In the genomic region with DNA sequence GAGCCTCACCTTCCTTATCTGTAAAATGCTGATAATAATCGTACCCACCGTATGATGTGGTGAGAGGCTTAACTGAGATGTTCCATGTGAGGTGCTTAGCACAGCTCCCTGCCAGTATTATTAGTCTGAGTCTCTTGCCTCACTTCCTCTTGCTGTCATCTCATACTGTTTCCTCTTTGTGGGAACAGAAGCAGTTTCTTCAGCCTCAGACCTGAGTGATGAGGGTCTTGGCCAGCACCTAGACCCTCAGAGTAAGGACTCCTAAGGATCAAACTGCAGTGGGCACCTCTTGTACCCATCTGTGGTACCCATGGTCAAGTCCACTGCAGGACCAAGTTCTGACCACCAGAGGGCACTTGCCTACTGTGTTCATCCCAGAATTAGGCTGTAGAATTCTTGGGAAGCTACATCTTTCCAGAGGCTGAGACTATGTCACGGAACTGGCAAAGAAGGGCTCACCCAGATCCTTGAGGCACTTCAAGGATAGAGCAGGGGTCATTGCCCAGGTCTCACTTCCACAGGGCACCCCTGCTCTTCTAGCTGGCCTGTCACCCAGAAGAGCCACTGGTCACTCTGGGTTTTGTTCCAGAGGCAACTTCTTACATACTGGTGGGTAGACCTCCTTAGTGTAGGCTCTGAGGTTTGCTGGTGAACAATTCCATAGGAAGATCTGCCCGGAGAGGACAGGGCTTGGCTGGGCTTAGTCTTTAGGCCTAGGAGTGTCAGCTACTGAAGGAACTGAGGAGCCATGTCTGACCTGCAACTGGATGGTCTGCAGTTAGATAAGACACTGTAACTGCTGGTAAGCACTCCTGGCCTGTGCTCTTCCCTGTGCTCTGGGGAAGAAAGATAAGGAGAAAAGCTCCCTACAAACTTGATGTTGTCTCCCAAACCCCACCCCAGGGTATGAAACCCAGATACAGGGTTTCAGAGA, we compare ENCODE assay signal across 8 cellular contexts. TPM values are rescaled to one million over a fixed set of nuclear protein-coding genes. Genes with fewer than 3 reads are reported as not detected.
DNase-seq lines count a peak whose midpoint lies in the region; ATAC-seq and TF ChIP-seq lines count a peak whose summit lies in the region.

No MANE protein-coding gene starts in this region.

- TF ChIP-seq CTCF in 22Rv1 (IDR thresholded peaks at IDR 0.05) (peak; percentile 89), GM12873 (IDR thresholded peaks at IDR 0.05; ENCODE audit: insufficient read depth, low read depth, low read length, missing control alignments) (peak; percentile 96), right lobe of liver (IDR thresholded peaks at IDR 0.05) (peak; percentile 91 to 94 (median 92))

- no peaks in the 10 kb centered on the region for H3K9me3 ChIP-seq in right lobe of liver

- intact Hi-C loops in right lobe of liver (cut with DNase I), result loop anchor here (10.0 kb wide), 2 partner anchors 147 to 157 kb away; no protein-coding TSS in a partner anchor

- no peak overlapping the region for H3K4me3 ChIP-seq in right lobe of liver

- DNase-seq in NCI-H2196 treated with DMSO at 0.1 percent for 48 hours (lab: John Stamatoyannopoulos, UW; ENCODE audit: unreplicated experiment), result peak; percentile 6
- DNase-seq in activated CD4-positive, alpha-beta T cell treated with anti-CD3 and anti-CD28 coated beads for 1 hour, result peak; percentile 15
- DNase-seq in dermis blood vessel endothelial cell, result peak; percentile 81
- peak in 2 of 3 donors; percentile 70 for DNase-seq in right lobe of liver
- DNase-seq in stimulated activated CD8-positive, alpha-beta memory T cell treated with anti-CD3 and anti-CD28 coated beads, Interleukin-12 subunit alpha, Interleukin-12 subunit beta, amount 100 ng/mL, for 1 hour (ENCODE audit: low read depth), result peak; percentile 20

- H3K36me3 ChIP-seq in right lobe of liver, result no peaks in the 10 kb centered on the region

- ATAC-seq in right lobe of liver, result peak; percentile 76 to 82 (median 78)
- ATAC-seq in GM21786 (IDR thresholded peaks at IDR 0.05; ENCODE audit: unreplicated experiment), result no peak

- H3K27me3 ChIP-seq in right lobe of liver, result no peaks in the 10 kb centered on the region

- WGBS in right lobe of liver (ENCODE audit: insufficient coverage, low coverage, low lambda C conversion rate, missing lambda C conversion rate), result 15% methylated on average over 3 of the region's 4 CpGs

- no peak overlapping the region for H3K27ac ChIP-seq in 22Rv1
- no peak overlapping the region for H3K27ac ChIP-seq in right lobe of liver

- no peak for TF ChIP-seq POLR2A in right lobe of liver (IDR thresholded peaks at IDR 0.05)

- peaks cover 0 to 16% (median 7%) of the 10 kb centered on the region in 4 donors for H3K4me1 ChIP-seq in right lobe of liver

RNA-seq across cellular contexts. Expression of gene SGK2, which starts 20.6 kb away (rescaled TPM):
- total RNA-seq in dermis blood vessel endothelial cell, result 0.23 and 0.34 TPM in 2 replicates
- 10 to 100 TPM; 47.3 to 80.2 (median 66.9) TPM for total RNA-seq in right lobe of liver

RNA-seq across cellular contexts. Expression of gene L3MBTL1, which starts 30.7 kb away (rescaled TPM):
- total RNA-seq in dermis blood vessel endothelial cell, result 2.4 and 8.2 TPM in 2 replicates
- total RNA-seq in right lobe of liver, result 1 to 10 TPM; 1.2 to 3.2 (median 2.4) TPM

RNA-seq across cellular contexts. Expression of gene IFT52, which starts 52.5 kb away (rescaled TPM):
- total RNA-seq in dermis blood vessel endothelial cell (23.0 and 24.3 TPM in 2 replicates), right lobe of liver (1 to 10 TPM; 3.4 to 6.0 (median 4.1) TPM)

Comparison
In these comparisons a context has a peak if more than half of its experiments do, and no peak if none do; other contexts are left out.
1. DNase-seq: peak in every context shown above with its lines; median percentile 81 in dermis blood vessel endothelial cell; 70 in right lobe of liver; 20 in stimulated activated CD8-positive, alpha-beta memory T cell treated with anti-CD3 and anti-CD28 coated beads, Interleukin-12 subunit alpha, Interleukin-12 subunit beta, amount 100 ng/mL, for 1 hour; 15 in activated CD4-positive, alpha-beta T cell treated with anti-CD3 and anti-CD28 coated beads for 1 hour; 6 in NCI-H2196 treated with DMSO at 0.1 percent for 48 hours.
2. RNA of gene SGK2, which starts 20.6 kb away (total RNA-seq): 47.3 to 80.2 TPM in right lobe of liver; 0.23 to 0.34 TPM in dermis blood vessel endothelial cell; every median in the first group is over 10 times any median in the second.
3. Peak in every context shown above with its lines, with median percentiles within 50 percentile points of each other: CTCF ChIP-seq.